18 cellular contexts compared by ENCODE assay signal in the genomic region with DNA sequence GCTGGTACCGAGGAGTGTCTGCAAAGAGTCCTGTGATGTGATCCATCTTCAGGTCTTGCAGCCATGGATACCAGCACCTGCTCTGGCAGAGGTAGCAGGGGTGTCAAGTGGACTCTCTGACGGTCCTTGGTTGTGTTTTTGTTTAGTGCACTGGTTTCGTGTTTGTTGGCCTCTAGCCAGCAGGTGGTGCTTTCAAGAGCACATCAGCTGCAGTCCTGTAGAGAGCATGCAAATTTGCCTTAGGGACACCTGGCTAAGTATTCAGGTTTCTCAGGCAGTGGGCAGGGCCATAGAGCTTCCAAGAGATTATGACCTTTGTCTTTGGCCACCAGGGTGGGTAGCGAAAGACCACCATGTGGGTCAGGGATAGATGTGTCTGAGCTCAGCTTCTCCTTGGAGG.
A peak's percentile ranks its signal among the peaks of the same experiment; 100 is the strongest.
DNase-seq lines count a peak whose midpoint lies in the region.
"Had no signal": no experiment of that assay in that cellular context is flagged by ENCODE, and none has a peak within 500 bp of the region (broad histone marks: within the 10 kb centered on the region; RNA-seq: fewer than 3 reads in every experiment).

No MANE protein-coding gene starts in this region.

- DNase-seq in DMS53 treated with DMSO at 0.1 percent for 48 hours (lab: John Stamatoyannopoulos, UW; ENCODE audit: unreplicated experiment) (peak; percentile 78), NCI-H1105 treated with DMSO at 0.1 percent for 48 hours (lab: John Stamatoyannopoulos, UW) (peak; percentile 95), NCI-H2196 treated with DMSO at 0.1 percent for 48 hours (lab: John Stamatoyannopoulos, UW; ENCODE audit: unreplicated experiment) (peak; percentile 89), SHP77 treated with DMSO at 0.1 percent for 48 hours (lab: John Stamatoyannopoulos, UW) (peak; percentile 84), kidney glomerular epithelial cell (lab: John Stamatoyannopoulos, UW) (no peak), T-helper 9 cell (no peak), hepatic stellate cell (ENCODE audit: low spot score) (no peak)
- no peak for DNase-seq in activated naive CD4-positive, alpha-beta T cell treated with anti-CD3 and anti-CD28 coated beads, Interleukin-2, amount 50 U/mL, for 16 hours
- DNase-seq: activated CD8-positive, alpha-beta memory T cell treated with anti-CD3 and anti-CD28 coated beads for 24 hours; activated naive CD4-positive, alpha-beta T cell treated with Interleukin-2 at 50 U/mL for 16 hours; activated T-cell treated with anti-CD3 and anti-CD28 coated beads, Interleukin-2, amount 50 U/mL, for 24 hours; amygdala; Karpas-422; lower lobe of right lung; PC-3; SIG-M5; substantia nigra; T-cell had no signal

Comparison
In these comparisons a context has a peak if more than half of its experiments do, and no peak if none do; other contexts are left out.
1. DNase-seq: peak in DMS53 treated with DMSO at 0.1 percent for 48 hours (single experiment), NCI-H1105 treated with DMSO at 0.1 percent for 48 hours (single experiment), NCI-H2196 treated with DMSO at 0.1 percent for 48 hours (single experiment) and SHP77 treated with DMSO at 0.1 percent for 48 hours (single experiment); none in activated naive CD4-positive, alpha-beta T cell treated with anti-CD3 and anti-CD28 coated beads, Interleukin-2, amount 50 U/mL, for 16 hours (single experiment), kidney glomerular epithelial cell (single experiment), T-helper 9 cell (single experiment) and hepatic stellate cell (single experiment).